1 cellular context compared by ENCODE assay signal in the genomic region with DNA sequence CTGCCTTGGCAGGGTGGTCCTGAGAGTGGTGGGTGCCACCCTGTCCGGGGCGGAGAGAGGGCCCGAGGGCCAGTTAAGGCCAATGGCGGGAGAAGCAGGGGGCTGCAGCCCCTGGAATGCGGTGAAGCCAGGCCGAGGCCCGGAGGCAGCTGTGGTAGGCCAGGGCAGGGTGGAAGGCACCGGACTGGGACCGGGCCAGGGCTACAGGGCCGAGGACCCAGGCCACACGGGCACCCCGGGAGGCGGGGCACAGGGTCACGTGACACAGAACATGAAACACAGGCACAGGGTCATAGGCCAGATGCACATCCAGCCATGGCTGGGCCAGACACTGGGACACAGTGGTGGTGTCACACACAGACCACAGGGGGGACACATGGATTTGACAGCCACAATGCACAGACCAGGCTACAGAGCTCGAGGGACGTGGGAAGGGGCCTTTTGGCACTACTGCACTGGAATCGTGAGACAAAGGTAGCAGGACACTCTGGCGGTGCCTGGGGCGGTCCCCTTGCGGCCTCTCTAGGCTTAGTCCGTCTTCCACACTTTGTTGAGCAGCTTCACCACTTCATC.
TF ChIP-seq lines count a peak whose summit lies in the region.

No MANE protein-coding gene starts in this region.

TF ChIP-seq in WTC11, 78 proteins besides CTCF, POLR2A, EP300 and RAD21:
- TF ChIP-seq HMGXB4 (CRISPR knock-in tag; IDR thresholded peaks at IDR 0.05) (no peak), TEAD4 (CRISPR knock-in tag; IDR thresholded peaks at IDR 0.05) (no peak), MYBL2 (CRISPR knock-in tag; IDR thresholded peaks at IDR 0.05) (no peak), TCF7 (CRISPR knock-in tag; IDR thresholded peaks at IDR 0.05; ENCODE audit: low read depth) (0 out of 2 replicates have a peak, but pooled peaks have one; percentile 47), IRF1 (CRISPR knock-in tag; IDR thresholded peaks at IDR 0.05) (peak; percentile 73; the same call in 1 of the 2 replicates), ETV6 (CRISPR knock-in tag; IDR thresholded peaks at IDR 0.05) (0 out of 2 replicates have a peak, but pooled peaks have one; percentile 15), NFATC4 (CRISPR knock-in tag; IDR thresholded peaks at IDR 0.05) (no peak)
- TF ChIP-seq, protein P1, sequence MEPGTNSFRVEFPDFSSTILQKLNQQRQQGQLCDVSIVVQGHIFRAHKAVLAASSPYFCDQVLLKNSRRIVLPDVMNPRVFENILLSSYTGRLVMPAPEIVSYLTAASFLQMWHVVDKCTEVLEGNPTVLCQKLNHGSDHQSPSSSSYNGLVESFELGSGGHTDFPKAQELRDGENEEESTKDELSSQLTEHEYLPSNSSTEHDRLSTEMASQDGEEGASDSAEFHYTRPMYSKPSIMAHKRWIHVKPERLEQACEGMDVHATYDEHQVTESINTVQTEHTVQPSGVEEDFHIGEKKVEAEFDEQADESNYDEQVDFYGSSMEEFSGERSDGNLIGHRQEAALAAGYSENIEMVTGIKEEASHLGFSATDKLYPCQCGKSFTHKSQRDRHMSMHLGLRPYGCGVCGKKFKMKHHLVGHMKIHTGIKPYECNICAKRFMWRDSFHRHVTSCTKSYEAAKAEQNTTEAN (CRISPR knock-in tag; IDR thresholded peaks at IDR 0.05) = 0 out of 2 replicates have a peak, but pooled peaks have one; percentile 42
- TF ChIP-seq, protein P2, sequence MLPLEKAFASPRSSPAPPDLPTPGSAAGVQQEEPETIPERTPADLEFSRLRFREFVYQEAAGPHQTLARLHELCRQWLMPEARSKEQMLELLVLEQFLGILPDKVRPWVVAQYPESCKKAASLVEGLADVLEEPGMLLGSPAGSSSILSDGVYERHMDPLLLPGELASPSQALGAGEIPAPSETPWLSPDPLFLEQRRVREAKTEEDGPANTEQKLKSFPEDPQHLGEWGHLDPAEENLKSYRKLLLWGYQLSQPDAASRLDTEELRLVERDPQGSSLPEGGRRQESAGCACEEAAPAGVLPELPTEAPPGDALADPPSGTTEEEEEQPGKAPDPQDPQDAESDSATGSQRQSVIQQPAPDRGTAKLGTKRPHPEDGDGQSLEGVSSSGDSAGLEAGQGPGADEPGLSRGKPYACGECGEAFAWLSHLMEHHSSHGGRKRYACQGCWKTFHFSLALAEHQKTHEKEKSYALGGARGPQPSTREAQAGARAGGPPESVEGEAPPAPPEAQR (CRISPR knock-in tag; IDR thresholded peaks at IDR 0.05) = no peak
- TF ChIP-seq, protein P3, sequence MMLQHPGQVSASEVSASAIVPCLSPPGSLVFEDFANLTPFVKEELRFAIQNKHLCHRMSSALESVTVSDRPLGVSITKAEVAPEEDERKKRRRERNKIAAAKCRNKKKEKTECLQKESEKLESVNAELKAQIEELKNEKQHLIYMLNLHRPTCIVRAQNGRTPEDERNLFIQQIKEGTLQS (CRISPR knock-in tag; conservative IDR thresholded peaks at IDR 0.05) = no peak
- TF ChIP-seq, protein P4, sequence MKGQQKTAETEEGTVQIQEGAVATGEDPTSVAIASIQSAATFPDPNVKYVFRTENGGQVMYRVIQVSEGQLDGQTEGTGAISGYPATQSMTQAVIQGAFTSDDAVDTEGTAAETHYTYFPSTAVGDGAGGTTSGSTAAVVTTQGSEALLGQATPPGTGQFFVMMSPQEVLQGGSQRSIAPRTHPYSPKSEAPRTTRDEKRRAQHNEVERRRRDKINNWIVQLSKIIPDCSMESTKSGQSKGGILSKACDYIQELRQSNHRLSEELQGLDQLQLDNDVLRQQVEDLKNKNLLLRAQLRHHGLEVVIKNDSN (CRISPR knock-in tag; IDR thresholded peaks at IDR 0.05) = peak; percentile 33; the same call in 1 of the 2 replicates
